8 cellular contexts compared by ENCODE assay signal in the genomic region with DNA sequence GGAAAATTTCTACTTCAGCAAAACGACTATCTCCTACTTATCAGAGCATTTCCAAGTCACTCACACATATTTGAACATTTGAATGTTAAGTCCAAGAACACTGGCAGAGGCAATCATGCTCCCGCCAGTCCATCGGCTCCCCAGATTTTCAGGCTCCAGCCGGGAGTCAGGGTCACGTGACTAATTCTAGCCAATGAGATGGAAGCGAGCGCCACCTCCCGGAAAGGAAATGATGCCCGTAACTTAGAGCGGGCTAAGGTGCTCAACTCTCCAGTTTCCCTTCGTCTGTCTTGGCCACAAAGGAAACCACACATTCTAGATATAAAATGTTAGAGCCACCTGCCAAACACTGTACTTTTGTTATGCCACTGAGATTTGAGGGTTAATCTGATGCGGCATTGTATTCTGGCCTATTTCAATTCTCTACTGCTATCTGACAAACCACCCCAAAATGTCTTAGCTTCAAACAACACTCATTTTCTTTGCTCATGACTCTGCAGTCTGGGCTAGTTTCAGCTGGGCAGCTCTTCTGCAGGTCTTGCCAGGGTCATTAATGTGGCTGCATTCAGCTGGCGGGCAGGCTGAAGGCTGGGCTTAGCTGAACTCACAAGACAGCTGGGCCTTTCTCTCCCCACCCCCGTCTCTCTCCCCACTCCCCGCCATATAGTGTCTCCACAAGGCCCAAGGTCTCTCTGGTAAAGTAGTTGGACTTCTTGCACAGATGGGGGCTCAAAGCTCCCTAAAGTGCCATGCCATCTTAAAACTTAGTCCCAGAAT. TPM values are rescaled to one million over a fixed set of nuclear protein-coding genes. Genes with fewer than 3 reads are reported as not detected.
DNase-seq lines count a peak whose midpoint lies in the region; ATAC-seq and TF ChIP-seq lines count a peak whose summit lies in the region.

No MANE protein-coding gene starts in this region.

- intact Hi-C loops in gastrocnemius medialis (cut with DNase I; ENCODE audit: low total_unique reads) (no loop called here), Right ventricle myocardium inferior (cut with DNase I) (no loop called here)

- peaks cover 16% of the 10 kb centered on the region for H3K4me1 Mint-ChIP-seq in activated naive CD8-positive, alpha-beta T cell treated with anti-CD3 and anti-CD28 coated beads for 36 hours

- H3K27ac ChIP-seq in gastrocnemius medialis: no peak overlapping the region

- H3K36me3 ChIP-seq in gastrocnemius medialis: no peaks in the 10 kb centered on the region

- no peaks in the 10 kb centered on the region for H3K36me3 Mint-ChIP-seq in activated naive CD8-positive, alpha-beta T cell treated with anti-CD3 and anti-CD28 coated beads for 36 hours

- H3K9me3 Mint-ChIP-seq in activated naive CD8-positive, alpha-beta T cell treated with anti-CD3 and anti-CD28 coated beads for 36 hours: no peaks in the 10 kb centered on the region

- H3K9me3 ChIP-seq in gastrocnemius medialis: no peaks in the 10 kb centered on the region

- no peak overlapping the region for H3K4me3 Mint-ChIP-seq in activated naive CD8-positive, alpha-beta T cell treated with anti-CD3 and anti-CD28 coated beads for 36 hours

- TF ChIP-seq POLR2A in gastrocnemius medialis (IDR thresholded peaks at IDR 0.05): no peak

- H3K27ac Mint-ChIP-seq in activated naive CD8-positive, alpha-beta T cell treated with anti-CD3 and anti-CD28 coated beads for 36 hours: no peak overlapping the region

- TF ChIP-seq CTCF in gastrocnemius medialis (IDR thresholded peaks at IDR 0.05 in 4 of 5, conservative IDR thresholded peaks at IDR 0.05 in 1 of 5): peak in 2 of 5 experiments; percentile 8 to 30

- no peaks in the 10 kb centered on the region for H3K4me1 ChIP-seq in gastrocnemius medialis

- peaks cover 8% of the 10 kb centered on the region for H3K27me3 Mint-ChIP-seq in activated naive CD8-positive, alpha-beta T cell treated with anti-CD3 and anti-CD28 coated beads for 36 hours

- no peaks in the 10 kb centered on the region for H3K27me3 ChIP-seq in gastrocnemius medialis

- ATAC-seq in gastrocnemius medialis (peak; percentile 25 to 28), Right ventricle myocardium inferior (no peak)

- peak overlapping the region in 1 of 4 donors; percentile 24 for H3K4me3 ChIP-seq in gastrocnemius medialis

- DNase-seq in GF-D8 (lab: John Stamatoyannopoulos, UW) (peak; percentile 40), LHCN-M2 (ENCODE audit: low read depth) (peak; percentile 50), gastrocnemius medialis (peak in 1 of 2 donors; percentile 43), Right ventricle myocardium inferior (ENCODE audit: missing footprints) (no peak), RKO (ENCODE audit: low spot score) (no peak), NCI-H146 treated with DMSO at 0.1 percent for 48 hours (lab: John Stamatoyannopoulos, UW; ENCODE audit: unreplicated experiment) (no peak), NCI-H1417 treated with DMSO at 0.1 percent for 48 hours (lab: John Stamatoyannopoulos, UW) (no peak)
- peak; percentile 32 for DNase-seq in activated naive CD8-positive, alpha-beta T cell treated with anti-CD3 and anti-CD28 coated beads for 36 hours

- in situ Hi-C loops in gastrocnemius medialis (cut with MboI; ENCODE audit: low sequenced_read_pairs in 4 of 4): no loop called here

RNA-seq across cellular contexts. Expression of a gene that starts 16.5 kb away (rescaled TPM):
- 0.11 and 0.13 TPM in 2 replicates for total RNA-seq in LHCN-M2 (2014; rRNA removed)
- 0.19 TPM for polyA plus RNA-seq in LHCN-M2 (2012)
- total RNA-seq in activated naive CD8-positive, alpha-beta T cell treated with anti-CD3 and anti-CD28 coated beads for 36 hours: not detected
- total RNA-seq in gastrocnemius medialis: not detected
- total RNA-seq in Right ventricle myocardium inferior: not detected

RNA-seq across cellular contexts. Expression of a gene that starts 58.9 kb away (rescaled TPM):
- total RNA-seq in LHCN-M2 (2014; rRNA removed) (168 and 254 TPM in 2 replicates), gastrocnemius medialis (100 to 1,000 TPM in 2 of 4 donors, 10 to 100 TPM in 2; 65.9 to 124 (median 93.7) TPM), Right ventricle myocardium inferior (97.7 TPM)
- polyA plus RNA-seq in LHCN-M2 (2012): 254 TPM
- 10 to 100 TPM; 35.1 to 36.5 TPM for total RNA-seq in activated naive CD8-positive, alpha-beta T cell treated with anti-CD3 and anti-CD28 coated beads for 36 hours

Comparison
In these comparisons a context has a peak if more than half of its experiments do, and no peak if none do; other contexts are left out.
1. DNase-seq: peak in GF-D8 (single experiment), LHCN-M2 (single experiment) and activated naive CD8-positive, alpha-beta T cell treated with anti-CD3 and anti-CD28 coated beads for 36 hours (single experiment); none in Right ventricle myocardium inferior (single experiment), RKO (single experiment), NCI-H146 treated with DMSO at 0.1 percent for 48 hours (single experiment) and NCI-H1417 treated with DMSO at 0.1 percent for 48 hours (single experiment).